17 cellular contexts compared by ENCODE assay signal in the genomic region with DNA sequence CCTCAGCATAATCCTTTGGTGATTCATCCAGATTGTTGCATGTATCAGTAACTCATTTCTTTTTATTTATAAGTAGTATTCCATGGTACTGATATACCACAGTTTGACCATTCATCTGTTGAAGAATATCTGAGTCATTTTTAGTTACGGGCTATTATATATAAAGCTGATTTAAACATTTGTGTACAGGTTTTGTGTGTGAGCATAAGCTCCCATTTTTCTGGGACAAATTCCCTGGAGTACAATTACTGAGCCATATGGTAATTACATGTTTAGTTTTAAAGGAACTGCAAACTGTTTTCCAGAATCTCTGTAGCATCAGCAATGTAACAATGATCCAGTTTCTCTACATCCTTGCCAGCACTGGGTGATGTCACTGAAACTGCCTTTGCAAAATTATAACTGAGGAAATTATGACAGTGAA.
DNase-seq lines count a peak whose midpoint lies in the region; ATAC-seq and TF ChIP-seq lines count a peak whose summit lies in the region.
"Had no signal": no experiment of that assay in that cellular context is flagged by ENCODE, and none has a peak within 500 bp of the region (broad histone marks: within the 10 kb centered on the region; RNA-seq: fewer than 3 reads in every experiment).

No MANE protein-coding gene starts in this region.

- peaks cover 1% of the 10 kb centered on the region for H3K9me3 Mint-ChIP-seq in glutamatergic neuron (ENCODE audit: unreplicated experiment)
- no peaks in the 10 kb centered on the region for H3K9me3 Mint-ChIP-seq in natural killer cell treated with Interleukin-12 subunit alpha and Interleukin-12 subunit beta and Interleukin-15 and Interleukin-18, amount 100 ng/mL, for 72 hours
- peaks cover 4% of the 10 kb centered on the region for H3K9me3 Mint-ChIP-seq in type B pancreatic cell

- DNase-seq in AG08395 (ENCODE audit: low spot score) (peak; percentile 31), HS-5 (ENCODE audit: low read depth) (peak; percentile 82), adipocyte (ENCODE audit: low read depth) (peak; percentile 63), glutamatergic neuron (no peak), UCSD-AML1 (lab: John Stamatoyannopoulos, UW; ENCODE audit: unreplicated experiment) (no peak), SW 1271 (lab: John Stamatoyannopoulos, UW) (no peak), type B pancreatic cell (ENCODE audit: extremely low spot score, unreplicated experiment) (no peak)
- no peak for DNase-seq in natural killer cell treated with Interleukin-12 subunit alpha and Interleukin-12 subunit beta and Interleukin-15 and Interleukin-18, amount 100 ng/mL, for 72 hours (ENCODE audit: low spot score)
- DNase-seq: activated CD4-positive, alpha-beta T cell treated with anti-CD3 and anti-CD28 coated beads, Interleukin-2, amount 50 U/mL, for 1 hour; GDM1; kidney; NCI-H1930; stimulated activated CD4-positive, alpha-beta T cell treated with anti-CD3 and anti-CD28 coated beads, Interleukin-2, amount 100 ng/mL, for 48 hours had no signal

- H3K27me3 Mint-ChIP-seq in glutamatergic neuron (ENCODE audit: unreplicated experiment) (peaks cover 6% of the 10 kb centered on the region), type B pancreatic cell (no peaks in the 10 kb centered on the region)
- peaks cover 0 to 7% of the 10 kb centered on the region in 2 donors for H3K27me3 Mint-ChIP-seq in natural killer cell treated with Interleukin-12 subunit alpha and Interleukin-12 subunit beta and Interleukin-15 and Interleukin-18, amount 100 ng/mL, for 72 hours
- H3K27me3 Mint-ChIP-seq: stimulated activated memory B cell treated with anti-CD40 and anti-IgM and Interleukin-4, amounts not matched to agents 10 μg/mL and 1 μg/mL and 100 μg/mL, for 72 hours had no signal

- H3K9me3 ChIP-seq in adipocyte (ENCODE audit: control insufficient read depth, low read length): no peaks in the 10 kb centered on the region
- H3K9me3 ChIP-seq: esophagus muscularis mucosa had no signal

- TF ChIP-seq CTCF in glutamatergic neuron (IDR thresholded peaks at IDR 0.05; ENCODE audit: partially characterized antibody, unreplicated experiment) (no peak), type B pancreatic cell (conservative IDR thresholded peaks at IDR 0.05) (no peak)

- no peak overlapping the region for H3K9ac ChIP-seq in adipocyte (ENCODE audit: low read length)

- H3K36me3 ChIP-seq in adipocyte (ENCODE audit: control insufficient read depth, insufficient read depth, low read length, severe bottlenecking): no peaks in the 10 kb centered on the region
- H3K36me3 ChIP-seq: cardiac muscle cell, esophagus muscularis mucosa had no signal

- H3K36me3 Mint-ChIP-seq in glutamatergic neuron (ENCODE audit: unreplicated experiment) (peaks cover 5% of the 10 kb centered on the region), type B pancreatic cell (no peaks in the 10 kb centered on the region)
- no peaks in the 10 kb centered on the region for H3K36me3 Mint-ChIP-seq in natural killer cell treated with Interleukin-12 subunit alpha and Interleukin-12 subunit beta and Interleukin-15 and Interleukin-18, amount 100 ng/mL, for 72 hours
- H3K36me3 Mint-ChIP-seq: CD14-positive monocyte; stimulated activated memory B cell treated with anti-CD40 and anti-IgM and Interleukin-4, amounts not matched to agents 10 μg/mL and 1 μg/mL and 100 μg/mL, for 72 hours had no signal

- no peak overlapping the region for H3K4me3 ChIP-seq in adipocyte (ENCODE audit: low read length)
- H3K4me3 ChIP-seq: cardiac muscle cell, esophagus muscularis mucosa had no signal

- H3K27me3 ChIP-seq in adipocyte (replicated peaks; ENCODE audit: control insufficient read depth, insufficient read depth, low read length): no peaks in the 10 kb centered on the region
- H3K27me3 ChIP-seq: cardiac muscle cell, esophagus muscularis mucosa had no signal

- H3K27ac Mint-ChIP-seq in glutamatergic neuron (ENCODE audit: unreplicated experiment) (peak overlapping the region; percentile 62), type B pancreatic cell (no peak overlapping the region)
- no peak overlapping the region for H3K27ac Mint-ChIP-seq in natural killer cell treated with Interleukin-12 subunit alpha and Interleukin-12 subunit beta and Interleukin-15 and Interleukin-18, amount 100 ng/mL, for 72 hours
- H3K27ac Mint-ChIP-seq: CD14-positive monocyte; stimulated activated memory B cell treated with anti-CD40 and anti-IgM and Interleukin-4, amounts not matched to agents 10 μg/mL and 1 μg/mL and 100 μg/mL, for 72 hours had no signal

- peaks cover 9% of the 10 kb centered on the region for H3K4me1 Mint-ChIP-seq in glutamatergic neuron (ENCODE audit: low read depth, unreplicated experiment)
- no peaks in the 10 kb centered on the region for H3K4me1 Mint-ChIP-seq in natural killer cell treated with Interleukin-12 subunit alpha and Interleukin-12 subunit beta and Interleukin-15 and Interleukin-18, amount 100 ng/mL, for 72 hours (ENCODE audit: low read depth in 2 of 2)
- H3K4me1 Mint-ChIP-seq in type B pancreatic cell (ENCODE audit: unreplicated experiment): peaks cover 14% of the 10 kb centered on the region
- H3K4me1 Mint-ChIP-seq: CD14-positive monocyte; stimulated activated memory B cell treated with anti-CD40 and anti-IgM and Interleukin-4, amounts not matched to agents 10 μg/mL and 1 μg/mL and 100 μg/mL, for 72 hours had no signal

- ATAC-seq in natural killer cell treated with Interleukin-12 subunit alpha and Interleukin-12 subunit beta and Interleukin-15 and Interleukin-18, amount 100 ng/mL, for 72 hours: no peak
- ATAC-seq: stimulated activated memory B cell treated with anti-CD40 and anti-IgM and Interleukin-4, amounts not matched to agents 10 μg/mL and 1 μg/mL and 100 μg/mL, for 72 hours had no signal

- H3K4me1 ChIP-seq in adipocyte (ENCODE audit: control insufficient read depth, insufficient read depth, low read length): peaks cover 22% of the 10 kb centered on the region

- no peak overlapping the region for H3K4me3 Mint-ChIP-seq in glutamatergic neuron (ENCODE audit: unreplicated experiment)
- no peak overlapping the region for H3K4me3 Mint-ChIP-seq in natural killer cell treated with Interleukin-12 subunit alpha and Interleukin-12 subunit beta and Interleukin-15 and Interleukin-18, amount 100 ng/mL, for 72 hours
- H3K4me3 Mint-ChIP-seq in type B pancreatic cell: no peak overlapping the region
- H3K4me3 Mint-ChIP-seq: CD14-positive monocyte; stimulated activated memory B cell treated with anti-CD40 and anti-IgM and Interleukin-4, amounts not matched to agents 10 μg/mL and 1 μg/mL and 100 μg/mL, for 72 hours had no signal

Comparison
In these comparisons a context has a peak if more than half of its experiments do, and no peak if none do; other contexts are left out.
1. DNase-seq: peak in AG08395 (single experiment), HS-5 (single experiment) and adipocyte (single experiment); none in glutamatergic neuron (single experiment), UCSD-AML1 (single experiment), natural killer cell treated with Interleukin-12 subunit alpha and Interleukin-12 subunit beta and Interleukin-15 and Interleukin-18, amount 100 ng/mL, for 72 hours (single experiment), SW 1271 (0 of 2) and type B pancreatic cell (single experiment).